ENCODE assay signal across 8 cellular contexts in the genomic region with DNA sequence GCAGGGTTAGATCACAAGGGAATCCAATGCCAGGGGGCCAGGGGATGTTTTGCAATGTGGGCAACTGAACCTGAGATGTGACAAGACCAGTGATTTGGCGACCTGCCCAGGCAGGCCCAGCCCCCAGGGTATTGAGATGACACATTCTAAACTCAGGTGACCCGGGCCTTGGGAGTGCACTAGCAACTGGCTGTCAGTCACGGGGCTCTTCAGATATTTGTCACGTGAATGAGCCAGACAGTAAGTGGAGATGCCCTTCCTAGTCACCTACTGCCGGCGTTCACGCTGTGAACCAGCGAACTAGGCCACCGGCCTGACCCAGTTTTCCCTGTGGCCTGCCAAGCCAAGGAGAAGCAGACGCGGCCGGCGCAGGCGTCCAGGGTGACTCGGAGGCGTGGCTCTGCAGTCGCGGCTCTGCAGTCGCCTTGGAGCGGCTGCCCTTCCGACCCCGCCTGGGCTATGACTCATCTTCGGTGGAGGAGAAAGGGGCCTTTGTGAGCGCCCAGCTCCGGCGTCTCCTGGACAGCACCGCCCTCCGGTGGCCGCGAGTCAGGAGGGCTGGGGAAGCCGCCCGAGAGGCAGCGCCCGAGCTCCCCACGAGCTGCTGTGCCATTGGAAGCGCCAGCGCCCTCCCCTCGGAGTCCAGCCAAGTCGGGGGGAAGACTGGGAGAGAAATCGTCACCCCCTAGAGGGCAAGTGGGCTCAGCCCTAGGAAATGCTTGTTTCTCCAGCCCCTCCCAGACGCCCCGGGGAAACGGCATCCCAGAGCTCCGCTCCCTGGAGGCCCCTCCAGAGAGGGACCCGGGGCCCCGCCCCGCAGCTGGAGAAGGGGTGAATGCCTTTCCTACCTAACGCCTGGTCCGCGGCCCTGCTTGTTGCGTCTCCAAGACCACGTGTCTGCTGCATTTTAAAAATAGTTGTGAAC. TPM values are rescaled to one million over a fixed set of nuclear protein-coding genes. Genes with fewer than 3 reads are reported as not detected.
DNase-seq lines count a peak whose midpoint lies in the region; ATAC-seq and TF ChIP-seq lines count a peak whose summit lies in the region.

No MANE protein-coding gene starts in this region.

- no peaks in the 10 kb centered on the region for H4K20me1 ChIP-seq in BLaER1 treated with 17β-estradiol and CSF1 and Interleukin-3, amounts not matched to agents 10 nM and 100 nM

- DNase-seq in GM19240 (ENCODE audit: insufficient read length, low spot score), result peak; percentile 72
- DNase-seq in NCI-H526 treated with DMSO at 0.1 percent for 48 hours (lab: John Stamatoyannopoulos, UW), result peak; percentile 94
- DNase-seq in activated CD4-positive, alpha-beta T cell treated with anti-CD3 and anti-CD28 coated beads, Interleukin-2, amount 50 U/mL, for 24 hours (ENCODE audit: low read depth in 1 of 2, low spot score in 1 of 2), result peak; percentile 70 to 79
- peak; percentile 98 for DNase-seq in dermis blood vessel endothelial cell
- DNase-seq in right lobe of liver, result peak; percentile 98 to 99 (median 99)
- peak; percentile 87 for DNase-seq in stimulated activated CD4-positive, alpha-beta T cell treated with anti-CD3 and anti-CD28 coated beads, Interleukin-4, amount 100 ng/mL, for 24 hours

- H3K27me3 ChIP-seq in BLaER1 treated with 17β-estradiol and CSF1 and Interleukin-3, amounts not matched to agents 10 nM and 100 nM, result no peaks in the 10 kb centered on the region
- H3K27me3 ChIP-seq in right lobe of liver, result no peaks in the 10 kb centered on the region

- TF ChIP-seq CTCF in right lobe of liver (IDR thresholded peaks at IDR 0.05), result peak; percentile 85 to 96 (median 92)

- H3K4me2 ChIP-seq in BLaER1 treated with 17β-estradiol and CSF1 and Interleukin-3, amounts not matched to agents 10 nM and 100 nM, result peak overlapping the region; percentile 72 to 95 (median 80)

- H3K9ac ChIP-seq in BLaER1 treated with 17β-estradiol and CSF1 and Interleukin-3, amounts not matched to agents 10 nM and 100 nM, result peak overlapping the region; percentile 73 to 83 (median 81)

- ATAC-seq in HG03457 (IDR thresholded peaks at IDR 0.05; ENCODE audit: unreplicated experiment), result peak; percentile 81
- ATAC-seq in right lobe of liver, result peak; percentile 93 to 97 (median 94)

- no peaks in the 10 kb centered on the region for H3K9me3 ChIP-seq in BLaER1 treated with 17β-estradiol and CSF1 and Interleukin-3, amounts not matched to agents 10 nM and 100 nM (replicated peaks in 1 of 11)
- H3K9me3 ChIP-seq in right lobe of liver, result no peaks in the 10 kb centered on the region

- H3K4me3 ChIP-seq in BLaER1 treated with 17β-estradiol and CSF1 and Interleukin-3, amounts not matched to agents 10 nM and 100 nM, result peak overlapping the region; percentile 44 to 70 (median 61)
- H3K4me3 ChIP-seq in right lobe of liver, result peak overlapping the region; percentile 36 to 60 (median 59)

- peak; percentile 57 for TF ChIP-seq POLR2A in right lobe of liver (IDR thresholded peaks at IDR 0.05)

- no peaks in the 10 kb centered on the region for H3K36me3 ChIP-seq in BLaER1 treated with 17β-estradiol and CSF1 and Interleukin-3, amounts not matched to agents 10 nM and 100 nM
- no peaks in the 10 kb centered on the region for H3K36me3 ChIP-seq in right lobe of liver

- intact Hi-C loops in right lobe of liver (cut with DNase I), result loop anchor here in 1 of 2 donors (5.0 kb wide), 1 partner anchor 90 kb away; no protein-coding TSS in a partner anchor

- WGBS in right lobe of liver (ENCODE audit: insufficient coverage, low coverage, low lambda C conversion rate, missing lambda C conversion rate), result 0% methylated on average over 6 of the region's 52 CpGs

- H3K4me1 ChIP-seq in BLaER1 treated with 17β-estradiol and CSF1 and Interleukin-3, amounts not matched to agents 10 nM and 100 nM, result peaks cover 33 to 62% (median 40%) of the 10 kb centered on the region in 10 experiments
- H3K4me1 ChIP-seq in right lobe of liver, result peaks cover 0 to 7% (median 0%) of the 10 kb centered on the region in 4 donors

- H3K27ac ChIP-seq in BLaER1 treated with 17β-estradiol and CSF1 and Interleukin-3, amounts not matched to agents 10 nM and 100 nM, result peak overlapping the region; percentile 63 to 86 (median 82)
- H3K27ac ChIP-seq in right lobe of liver, result peak overlapping the region; percentile 87 to 92 (median 90)

RNA-seq across cellular contexts. Expression of gene WSB1, which starts 38.8 kb away (rescaled TPM):
- total RNA-seq in dermis blood vessel endothelial cell (783 and 844 TPM in 2 replicates), right lobe of liver (10 to 100 TPM; 28.3 to 97.6 (median 35.0) TPM)

Comparison
In these comparisons a context has a peak if more than half of its experiments do, and no peak if none do; other contexts are left out.
1. Peak in every context shown above with its lines: DNase-seq, ATAC-seq, H3K4me3 ChIP-seq and H3K27ac ChIP-seq.